ENCODE assay signal across 14 cellular contexts in the genomic region with DNA sequence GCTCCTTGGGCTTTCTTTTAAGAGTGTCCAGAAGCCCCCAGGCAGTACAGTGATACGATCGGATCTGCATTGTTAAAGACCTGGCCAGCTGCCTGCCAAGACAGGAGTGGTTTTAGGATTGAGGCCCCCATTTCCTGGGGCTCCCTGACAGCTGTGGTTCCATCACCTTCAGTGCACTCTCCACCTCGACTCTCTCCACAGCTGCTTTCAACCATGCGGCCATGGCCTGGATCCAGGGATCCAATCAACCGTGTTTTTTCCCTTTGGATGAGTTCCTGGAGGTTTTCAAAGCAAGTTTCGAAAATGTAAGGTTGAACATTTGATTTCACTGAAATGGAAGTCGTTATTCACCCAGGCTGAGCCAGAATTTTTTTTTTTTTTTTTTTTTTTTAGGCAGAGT.
DNase-seq lines count a peak whose midpoint lies in the region; ATAC-seq, FAIRE-seq and TF ChIP-seq lines count a peak whose summit lies in the region.
"Had no signal": no experiment of that assay in that cellular context is flagged by ENCODE, and none has a peak within 500 bp of the region (broad histone marks: within the 10 kb centered on the region; RNA-seq: fewer than 3 reads in every experiment).

No MANE protein-coding gene starts in this region.

- no peaks in the 10 kb centered on the region for H3K36me3 Mint-ChIP-seq in CD14-positive monocyte
- peaks cover 35% of the 10 kb centered on the region for H3K36me3 Mint-ChIP-seq in neural crest cell (ENCODE audit: low read depth)
- H3K36me3 Mint-ChIP-seq: activated naive CD8-positive, alpha-beta T cell had no signal

- no peaks in the 10 kb centered on the region for H3K9me1 ChIP-seq in endothelial cell of umbilical vein (replicated peaks; ENCODE audit: control insufficient read depth, extremely low read depth, insufficient read depth, low read length)

- dilution Hi-C loops in endothelial cell of umbilical vein (cut with MboI; ENCODE audit: extremely low pct_ligation_motif_present, low sequenced_read_pairs), result no loop called here

- no peak for FAIRE-seq in endothelial cell of umbilical vein (lab: Jason Lieb, UNC)

- H3K9me3 Mint-ChIP-seq in CD14-positive monocyte (peaks cover 5 to 18% (median 8%) of the 10 kb centered on the region in 7 donors), neural crest cell (peaks cover 7% of the 10 kb centered on the region)

- H3K9me2 ChIP-seq in MM.1S (replicated peaks; ENCODE audit: insufficient read depth, low read length), result no peaks in the 10 kb centered on the region

- H2AFZ ChIP-seq in endothelial cell of umbilical vein (ENCODE audit: low read depth, low read length) (no peak overlapping the region), MM.1S (ENCODE audit: low read length) (no peak overlapping the region)

- H3K9me3 ChIP-seq in endothelial cell of umbilical vein (replicated peaks; ENCODE audit: control insufficient read depth, insufficient read depth, low read length), result no peaks in the 10 kb centered on the region
- H3K9me3 ChIP-seq in MM.1S (replicated peaks; ENCODE audit: insufficient read depth, low read length), result no peaks in the 10 kb centered on the region
- no peaks in the 10 kb centered on the region for H3K9me3 ChIP-seq in upper lobe of left lung

- TF ChIP-seq POLR2A in endothelial cell of umbilical vein (IDR thresholded peaks at IDR 0.05; ENCODE audit: low read depth, low read length), result no peak
- TF ChIP-seq POLR2A in upper lobe of left lung (IDR thresholded peaks at IDR 0.05), result no peak

- DNase-seq in CD14-positive monocyte (ENCODE audit: low spot score) (no peak), NCI-H1694 treated with DMSO at 0.1 percent for 48 hours (lab: John Stamatoyannopoulos, UW) (peak; percentile 57), endothelial cell of umbilical vein (ENCODE audit: low read depth, low spot score) (no peak), neural crest cell (ENCODE audit: low read depth, low spot score) (no peak), NCI-H2029 treated with DMSO at 0.1 percent for 48 hours (lab: John Stamatoyannopoulos, UW) (no peak), MM.1S (no peak), upper lobe of left lung (no peak)
- no peak for DNase-seq in effector CD8-positive, alpha-beta T cell (lab: John Stamatoyannopoulos, UW)
- DNase-seq: mammary epithelial cell, NCI-H226, PC-3, T-helper 1 cell had no signal

- H3K27me3 ChIP-seq in endothelial cell of umbilical vein (ENCODE audit: control insufficient read depth in 2 of 2, insufficient read depth in 2 of 2, low read length in 2 of 2), result no peaks in the 10 kb centered on the region
- H3K27me3 ChIP-seq in MM.1S (replicated peaks; ENCODE audit: insufficient read depth, low read length), result no peaks in the 10 kb centered on the region
- H3K27me3 ChIP-seq in upper lobe of left lung, result no peaks in the 10 kb centered on the region

- intact Hi-C loops in CD14-positive monocyte (cut with micrococcal nuclease) (no loop called here), endothelial cell of umbilical vein (cut with micrococcal nuclease) (loop anchor here (1.0 to 10.0 kb wide), 4 partner anchors 16 to 1007 kb away; partner anchors contain the start of gene BUB3)

- peaks cover 0 to 3% of the 10 kb centered on the region in 2 experiments for H3K36me3 ChIP-seq in endothelial cell of umbilical vein (ENCODE audit: control insufficient read depth in 2 of 2, extremely low read depth in 1 of 2, insufficient read depth in 2 of 2, low read length in 2 of 2)
- H3K36me3 ChIP-seq in MM.1S (replicated peaks; ENCODE audit: insufficient read depth, low read length), result no peaks in the 10 kb centered on the region
- H3K36me3 ChIP-seq in upper lobe of left lung, result peaks cover 0 to 68% (median 29%) of the 10 kb centered on the region in 4 donors

- POLR2A ChIA-PET in endothelial cell of umbilical vein (lab: Charles Lee), result no interaction called here

- H4K20me1 ChIP-seq in endothelial cell of umbilical vein (replicated peaks; ENCODE audit: control insufficient read depth, extremely low read depth, insufficient read depth, low read length), result no peaks in the 10 kb centered on the region
- no peaks in the 10 kb centered on the region for H4K20me1 ChIP-seq in MM.1S (ENCODE audit: insufficient read depth, low read length)

- H3K4me2 ChIP-seq in endothelial cell of umbilical vein (ENCODE audit: insufficient read depth, low read length), result no peak overlapping the region
- no peak overlapping the region for H3K4me2 ChIP-seq in MM.1S (ENCODE audit: low read depth, low read length)

- H3K27ac ChIP-seq in endothelial cell of umbilical vein (ENCODE audit: insufficient read depth, low read depth, low read length), result peak overlapping the region; percentile 60
- no peak overlapping the region for H3K27ac ChIP-seq in MM.1S (ENCODE audit: low read length)
- H3K27ac ChIP-seq in upper lobe of left lung, result no peak overlapping the region
- H3K27ac ChIP-seq: epithelial cell of prostate had no signal

- H3K4me3 ChIP-seq in endothelial cell of umbilical vein (replicated peaks in 1 of 3; ENCODE audit: insufficient read depth in 1 of 3, low read depth in 1 of 3, low read length in 3 of 3) (no peak overlapping the region), MM.1S (ENCODE audit: low read length) (no peak overlapping the region), upper lobe of left lung (no peak overlapping the region)

- H3K27ac Mint-ChIP-seq in CD14-positive monocyte, result peak overlapping the region in 4 of 7 donors; percentile 30 to 79 (median 46)
- H3K27ac Mint-ChIP-seq in neural crest cell (ENCODE audit: unreplicated experiment), result peak overlapping the region; percentile 20
- H3K27ac Mint-ChIP-seq: activated naive CD8-positive, alpha-beta T cell had no signal

- WGBS in upper lobe of left lung, 2 donors, result 65 to 81% methylated on average over 7 of the region's 7 CpGs

- ATAC-seq in upper lobe of left lung (ENCODE audit: low FRiP score in 2 of 2), result no peak
- ATAC-seq: PC-3 had no signal

- TF ChIP-seq CTCF in CD14-positive monocyte (IDR thresholded peaks at IDR 0.05) (no peak), endothelial cell of umbilical vein (IDR thresholded peaks at IDR 0.05; ENCODE audit: extremely low read depth in 1 of 2, insufficient read depth in 1 of 2, low read depth in 1 of 2, low read length in 2 of 2) (no peak), neural crest cell (conservative IDR thresholded peaks at IDR 0.05) (no peak), MM.1S (IDR thresholded peaks at IDR 0.05; ENCODE audit: low read length) (no peak), upper lobe of left lung (IDR thresholded peaks at IDR 0.05) (no peak)

- TF ChIP-seq EP300 in upper lobe of left lung (IDR thresholded peaks at IDR 0.05), result no peak

- H3K9ac ChIP-seq in endothelial cell of umbilical vein (replicated peaks; ENCODE audit: extremely low read depth, insufficient read depth, low read length), result no peak overlapping the region
- H3K9ac ChIP-seq in MM.1S (ENCODE audit: low read length), result no peak overlapping the region

- H3F3A ChIP-seq in MM.1S (ENCODE audit: insufficient read depth, low read length), result no peaks in the 10 kb centered on the region

- H3K79me2 ChIP-seq in endothelial cell of umbilical vein (ENCODE audit: control insufficient read depth, insufficient read depth, low read length) (peaks cover 4% of the 10 kb centered on the region), MM.1S (ENCODE audit: low read length) (no peaks in the 10 kb centered on the region)

- no TSS peak for BruUV-seq in endothelial cell of umbilical vein (replicated peaks; lab: Mats Ljungman, UMichigan)

- peaks cover 43% of the 10 kb centered on the region for H3K4me1 Mint-ChIP-seq in CD14-positive monocyte
- peaks cover 48% of the 10 kb centered on the region for H3K4me1 Mint-ChIP-seq in neural crest cell

- H3K27me3 Mint-ChIP-seq in CD14-positive monocyte (ENCODE audit: low read depth in 3 of 3), result peaks cover 0 to 6% (median 2%) of the 10 kb centered on the region in 3 donors
- H3K27me3 Mint-ChIP-seq in neural crest cell (ENCODE audit: low read depth), result no peaks in the 10 kb centered on the region
- H3K27me3 Mint-ChIP-seq: activated naive CD8-positive, alpha-beta T cell had no signal

- H3K4me1 ChIP-seq in endothelial cell of umbilical vein (ENCODE audit: control insufficient read depth, extremely low read depth, insufficient read depth, low read length), result peaks cover 22% of the 10 kb centered on the region
- H3K4me1 ChIP-seq in MM.1S (ENCODE audit: low read length), result no peaks in the 10 kb centered on the region
- peaks cover 27 to 54% (median 36%) of the 10 kb centered on the region in 4 donors for H3K4me1 ChIP-seq in upper lobe of left lung

- no peak overlapping the region for H3K4me3 Mint-ChIP-seq in CD14-positive monocyte
- no peak overlapping the region for H3K4me3 Mint-ChIP-seq in neural crest cell
- H3K4me3 Mint-ChIP-seq: activated naive CD8-positive, alpha-beta T cell had no signal

- CTCF ChIA-PET in endothelial cell of umbilical vein (lab: Charles Lee), result interaction anchor here (0.6 to 0.7 kb wide), 2 partner anchors 38 to 132 kb away, joined by 3 read pairs; no protein-coding TSS in a partner anchor

TF ChIP-seq in endothelial cell of umbilical vein, 7 proteins besides CTCF, POLR2A, EP300 and RAD21:
- TF ChIP-seq GATA2 (IDR thresholded peaks at IDR 0.05; ENCODE audit: insufficient read depth, insufficient read length, low read depth, low read length), result no peak
